In the genomic region with DNA sequence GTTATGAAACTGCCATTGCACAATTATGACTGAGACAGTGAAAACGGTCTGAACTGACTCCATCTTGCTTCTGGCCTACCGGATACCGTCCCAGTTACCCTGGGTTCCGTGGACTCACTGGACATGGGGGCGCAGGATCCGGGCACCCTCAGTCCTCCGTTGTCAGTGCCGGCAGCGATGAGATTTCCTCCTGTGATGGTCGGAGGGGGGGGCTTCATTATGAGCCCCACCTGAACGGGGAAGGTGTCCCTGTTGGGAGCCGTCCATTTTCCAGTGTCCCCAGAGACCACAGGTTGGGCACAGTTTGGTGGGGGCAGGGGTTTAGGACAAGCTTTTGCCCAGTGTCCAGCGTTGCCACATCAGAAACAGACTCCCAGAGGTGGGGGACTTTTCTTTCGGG, we compare ENCODE assay signal across 23 cellular contexts.
"Had no signal": no experiment of that assay in that cellular context is flagged by ENCODE, and none has a peak within 500 bp of the region (broad histone marks: within the 10 kb centered on the region; RNA-seq: fewer than 3 reads in every experiment).

No MANE protein-coding gene starts in this region.

- H3K27ac ChIP-seq: Peyer's patch had no signal

- H3K36me3 ChIP-seq: Peyer's patch had no signal

- H3K27me3 ChIP-seq: Peyer's patch had no signal

- DNase-seq: activated CD4-positive, alpha-beta T cell treated with anti-CD3 and anti-CD28 coated beads for 48 hours; activated CD4-positive, alpha-beta T cell treated with anti-CD3 and anti-CD28 coated beads, Interleukin-2, amount 50 U/mL, for 4 hours; activated CD4-positive, CD25-positive, alpha-beta regulatory T cell treated with anti-CD3 and anti-CD28 coated beads, Interleukin-2, amount 50 U/mL, for 72 hours; activated CD8-positive, alpha-beta memory T cell treated with anti-CD3 and anti-CD28 coated beads, Interleukin-2, amount 50 U/mL, for 48 hours; activated CD8-positive, alpha-beta T cell treated with anti-CD3 and anti-CD28 coated beads, Interleukin-2, amount 10 ng/mL, durations not matched to agents 7 days and 5 days; activated gamma-delta T cell; activated naive CD4-positive, alpha-beta T cell treated with anti-CD3 and anti-CD28 coated beads for 36 hours; activated T-cell treated with anti-CD3 and anti-CD28 coated beads, Interleukin-2, amount 50 U/mL, for 24 hours; amygdala; caudate nucleus; KG1; NCI-H1048; NCI-H146; NCI-H187 treated with DMSO at 0.1 percent for 48 hours; NCI-H2107; NCI-H2171 treated with DMSO at 0.1 percent for 48 hours; NCI-H226; NCI-H510A; NCI-H526 treated with DMSO at 0.1 percent for 48 hours; NCI-H82; OCI-M1; SHP77 treated with DMSO at 0.1 percent for 48 hours had no signal

- H3K4me1 ChIP-seq: Peyer's patch had no signal

- H3K9me3 ChIP-seq: Peyer's patch had no signal

- H3K4me3 ChIP-seq: Peyer's patch had no signal
